In the genomic region with DNA sequence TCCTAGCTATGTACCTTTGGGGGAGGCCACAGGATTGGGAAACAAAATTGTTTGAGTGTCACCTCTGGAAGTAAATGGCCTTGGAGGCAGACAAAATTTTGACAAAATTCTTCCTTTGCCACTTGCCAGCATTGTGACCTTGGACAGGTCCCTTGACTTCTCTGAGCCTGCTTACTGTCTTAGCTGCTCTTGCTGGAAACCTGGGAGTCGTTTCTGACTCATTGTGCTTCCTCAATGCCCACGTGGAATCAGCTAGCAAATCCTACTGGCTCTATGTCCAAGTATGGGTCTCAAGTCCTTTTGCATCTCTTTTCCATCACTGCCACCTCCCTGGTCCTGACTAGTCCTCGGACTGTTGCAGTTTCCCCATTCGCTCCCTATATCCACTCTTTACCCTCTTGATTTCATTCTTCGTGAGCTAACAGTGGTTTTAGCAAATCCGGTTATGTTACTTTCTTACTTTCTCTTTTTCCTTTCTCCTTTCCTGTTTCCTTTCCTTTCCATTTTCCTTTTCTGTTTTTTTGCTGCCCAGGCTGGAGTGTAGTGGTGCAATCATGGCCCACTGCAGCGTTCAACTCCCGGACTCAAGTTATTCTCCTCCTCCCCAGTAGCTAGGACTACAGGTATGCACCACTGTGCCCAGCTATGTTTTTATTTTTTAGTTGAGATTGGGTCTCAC, we compare ENCODE assay signal across 1 cellular context.
TF ChIP-seq lines count a peak whose summit lies in the region.

No MANE protein-coding gene starts in this region.

TF ChIP-seq in HEK293, 187 proteins besides CTCF, POLR2A, EP300 and RAD21 (continued from another document):
- TF ChIP-seq, protein P1, sequence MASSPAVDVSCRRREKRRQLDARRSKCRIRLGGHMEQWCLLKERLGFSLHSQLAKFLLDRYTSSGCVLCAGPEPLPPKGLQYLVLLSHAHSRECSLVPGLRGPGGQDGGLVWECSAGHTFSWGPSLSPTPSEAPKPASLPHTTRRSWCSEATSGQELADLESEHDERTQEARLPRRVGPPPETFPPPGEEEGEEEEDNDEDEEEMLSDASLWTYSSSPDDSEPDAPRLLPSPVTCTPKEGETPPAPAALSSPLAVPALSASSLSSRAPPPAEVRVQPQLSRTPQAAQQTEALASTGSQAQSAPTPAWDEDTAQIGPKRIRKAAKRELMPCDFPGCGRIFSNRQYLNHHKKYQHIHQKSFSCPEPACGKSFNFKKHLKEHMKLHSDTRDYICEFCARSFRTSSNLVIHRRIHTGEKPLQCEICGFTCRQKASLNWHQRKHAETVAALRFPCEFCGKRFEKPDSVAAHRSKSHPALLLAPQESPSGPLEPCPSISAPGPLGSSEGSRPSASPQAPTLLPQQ (tag by site-specific recombination; IDR thresholded peaks at IDR 0.05) = no peak
- TF ChIP-seq ZNF19 (tag by site-specific recombination; IDR thresholded peaks at IDR 0.05; ENCODE audit: low read depth) = no peak
- TF ChIP-seq ZNF670 (tag by site-specific recombination; IDR thresholded peaks at IDR 0.05; ENCODE audit: low read depth) = no peak
- no peak for TF ChIP-seq ZIC2 (tag by site-specific recombination; IDR thresholded peaks at IDR 0.05)
- TF ChIP-seq ZNF792 (tag by site-specific recombination; IDR thresholded peaks at IDR 0.05) = no peak
- TF ChIP-seq ZXDB (tag by site-specific recombination; IDR thresholded peaks at IDR 0.05) = no peak
- TF ChIP-seq FEZF1 (tag by site-specific recombination; IDR thresholded peaks at IDR 0.05) = no peak
- no peak for TF ChIP-seq ZNF138 (tag by site-specific recombination; IDR thresholded peaks at IDR 0.05; ENCODE audit: borderline replicate concordance)
- no peak for TF ChIP-seq OVOL3 (tag by site-specific recombination; IDR thresholded peaks at IDR 0.05)
- no peak for TF ChIP-seq ZNF335 (tag by site-specific recombination; conservative IDR thresholded peaks at IDR 0.05)
- TF ChIP-seq HOXD13 (CRISPR knock-in tag; IDR thresholded peaks at IDR 0.05; ENCODE audit: borderline replicate concordance) = no peak
- peak; percentile 99 for TF ChIP-seq PRDM1 (tag by site-specific recombination; IDR thresholded peaks at IDR 0.05)
- TF ChIP-seq, protein P2, sequence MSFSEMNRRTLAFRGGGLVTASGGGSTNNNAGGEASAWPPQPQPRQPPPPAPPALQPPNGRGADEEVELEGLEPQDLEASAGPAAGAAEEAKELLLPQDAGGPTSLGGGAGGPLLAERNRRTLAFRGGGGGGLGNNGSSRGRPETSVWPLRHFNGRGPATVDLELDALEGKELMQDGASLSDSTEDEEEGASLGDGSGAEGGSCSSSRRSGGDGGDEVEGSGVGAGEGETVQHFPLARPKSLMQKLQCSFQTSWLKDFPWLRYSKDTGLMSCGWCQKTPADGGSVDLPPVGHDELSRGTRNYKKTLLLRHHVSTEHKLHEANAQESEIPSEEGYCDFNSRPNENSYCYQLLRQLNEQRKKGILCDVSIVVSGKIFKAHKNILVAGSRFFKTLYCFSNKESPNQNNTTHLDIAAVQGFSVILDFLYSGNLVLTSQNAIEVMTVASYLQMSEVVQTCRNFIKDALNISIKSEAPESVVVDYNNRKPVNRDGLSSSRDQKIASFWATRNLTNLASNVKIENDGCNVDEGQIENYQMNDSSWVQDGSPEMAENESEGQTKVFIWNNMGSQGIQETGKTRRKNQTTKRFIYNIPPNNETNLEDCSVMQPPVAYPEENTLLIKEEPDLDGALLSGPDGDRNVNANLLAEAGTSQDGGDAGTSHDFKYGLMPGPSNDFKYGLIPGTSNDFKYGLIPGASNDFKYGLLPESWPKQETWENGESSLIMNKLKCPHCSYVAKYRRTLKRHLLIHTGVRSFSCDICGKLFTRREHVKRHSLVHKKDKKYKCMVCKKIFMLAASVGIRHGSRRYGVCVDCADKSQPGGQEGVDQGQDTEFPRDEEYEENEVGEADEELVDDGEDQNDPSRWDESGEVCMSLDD (tag by site-specific recombination; IDR thresholded peaks at IDR 0.05) = no peak
- TF ChIP-seq, protein P3, sequence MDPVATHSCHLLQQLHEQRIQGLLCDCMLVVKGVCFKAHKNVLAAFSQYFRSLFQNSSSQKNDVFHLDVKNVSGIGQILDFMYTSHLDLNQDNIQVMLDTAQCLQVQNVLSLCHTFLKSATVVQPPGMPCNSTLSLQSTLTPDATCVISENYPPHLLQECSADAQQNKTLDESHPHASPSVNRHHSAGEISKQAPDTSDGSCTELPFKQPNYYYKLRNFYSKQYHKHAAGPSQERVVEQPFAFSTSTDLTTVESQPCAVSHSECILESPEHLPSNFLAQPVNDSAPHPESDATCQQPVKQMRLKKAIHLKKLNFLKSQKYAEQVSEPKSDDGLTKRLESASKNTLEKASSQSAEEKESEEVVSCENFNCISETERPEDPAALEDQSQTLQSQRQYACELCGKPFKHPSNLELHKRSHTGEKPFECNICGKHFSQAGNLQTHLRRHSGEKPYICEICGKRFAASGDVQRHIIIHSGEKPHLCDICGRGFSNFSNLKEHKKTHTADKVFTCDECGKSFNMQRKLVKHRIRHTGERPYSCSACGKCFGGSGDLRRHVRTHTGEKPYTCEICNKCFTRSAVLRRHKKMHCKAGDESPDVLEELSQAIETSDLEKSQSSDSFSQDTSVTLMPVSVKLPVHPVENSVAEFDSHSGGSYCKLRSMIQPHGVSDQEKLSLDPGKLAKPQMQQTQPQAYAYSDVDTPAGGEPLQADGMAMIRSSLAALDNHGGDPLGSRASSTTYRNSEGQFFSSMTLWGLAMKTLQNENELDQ (tag by site-specific recombination; IDR thresholded peaks at IDR 0.05; ENCODE audit: low read depth) = no peak
TF ChIP-seq in HEK293: peak in this region for 2.
